ENCODE assay signal across 9 cellular contexts in genomic region chr1:154973344-154974085, GRCh38. TPM values are rescaled to one million over a fixed set of nuclear protein-coding genes. Genes with fewer than 3 reads are reported as not detected.
DNase-seq lines count a peak whose midpoint lies in the region; ATAC-seq and TF ChIP-seq lines count a peak whose summit lies in the region.
"Had no signal": no experiment of that assay in that cellular context is flagged by ENCODE, and none has a peak within 500 bp of the region (broad histone marks: within the 10 kb centered on the region; RNA-seq: fewer than 3 reads in every experiment).

No MANE protein-coding gene starts in this region.

- peaks cover 27% of the 10 kb centered on the region for H3K36me3 Mint-ChIP-seq in CD8-positive, alpha-beta T cell

- no peaks in the 10 kb centered on the region for H3K27me3 Mint-ChIP-seq in CD8-positive, alpha-beta T cell (ENCODE audit: low read depth)
- H3K27me3 Mint-ChIP-seq: activated naive CD4-positive, alpha-beta T cell treated with anti-CD3 and anti-CD28 coated beads, Interleukin-2, amount 50 U/mL, for 24 hours had no signal

- peak overlapping the region; percentile 90 for H3K27ac ChIP-seq in CD8-positive, alpha-beta T cell (ENCODE audit: low read depth, low read length)
- H3K27ac ChIP-seq in hepatocyte (peak overlapping the region; percentile 96), rectal smooth muscle tissue (ENCODE audit: low read depth, low read length) (peak overlapping the region; percentile 98), uterus (peak overlapping the region; percentile 99)

- H3K4me2 ChIP-seq in hepatocyte: peak overlapping the region; percentile 75

- 4% methylated on average over 32 of the region's 35 CpGs for WGBS in hepatocyte (ENCODE audit: low lambda C conversion rate, missing lambda C conversion rate)

- POLR2A ChIA-PET in CD8-positive, alpha-beta T cell (lab: Charles Lee): interaction anchor here (0.7 to 3.0 kb wide), 8 partner anchors 10 to 220 kb away, joined by 3 to 21 read pairs (median 6); partner anchors contain the start of genes FLAD1, PBXIP1 and PYGO2

- H3K27me3 ChIP-seq in CD8-positive, alpha-beta T cell (ENCODE audit: insufficient read depth, low read length): no peaks in the 10 kb centered on the region
- H3K27me3 ChIP-seq in hepatocyte: no peaks in the 10 kb centered on the region
- no peaks in the 10 kb centered on the region for H3K27me3 ChIP-seq in rectal smooth muscle tissue (ENCODE audit: control insufficient read depth, insufficient read depth, low read length)
- H3K27me3 ChIP-seq in uterus: no peaks in the 10 kb centered on the region

- CTCF ChIA-PET in CD8-positive, alpha-beta T cell (lab: Charles Lee): interaction anchor here (0.8 to 20.2 kb wide), 10 partner anchors 10 to 118 kb away, joined by 3 to 177 read pairs (median 6); partner anchors contain the start of genes FLAD1, PBXIP1, PMVK and PYGO2

- peaks cover 59% of the 10 kb centered on the region for H3K79me2 ChIP-seq in hepatocyte

- peaks cover 23% of the 10 kb centered on the region for H3K4me1 ChIP-seq in CD8-positive, alpha-beta T cell (ENCODE audit: insufficient read depth, low read length)
- H3K4me1 ChIP-seq in hepatocyte (ENCODE audit: insufficient read depth): peaks cover 29% of the 10 kb centered on the region
- peaks cover 28% of the 10 kb centered on the region for H3K4me1 ChIP-seq in rectal smooth muscle tissue (ENCODE audit: control insufficient read depth, insufficient read depth, low read length)
- peaks cover 3 to 8% of the 10 kb centered on the region in 2 donors for H3K4me1 ChIP-seq in uterus

- H3K9me3 Mint-ChIP-seq in CD8-positive, alpha-beta T cell: no peaks in the 10 kb centered on the region
- H3K9me3 Mint-ChIP-seq: activated naive CD4-positive, alpha-beta T cell treated with anti-CD3 and anti-CD28 coated beads, Interleukin-2, amount 50 U/mL, for 24 hours had no signal

- peaks cover 9% of the 10 kb centered on the region for H3K36me3 ChIP-seq in CD8-positive, alpha-beta T cell (ENCODE audit: insufficient read depth, low read length)
- H3K36me3 ChIP-seq in hepatocyte (replicated peaks; ENCODE audit: insufficient read depth, low read depth) (no peaks in the 10 kb centered on the region), rectal smooth muscle tissue (ENCODE audit: control insufficient read depth, insufficient read depth, low read length) (peaks cover 2% of the 10 kb centered on the region), uterus (no peaks in the 10 kb centered on the region)

- DNase-seq in CD8-positive, alpha-beta T cell: peak; percentile 76 to 91 (median 88)
- DNase-seq in HCEC 1CT (peak; percentile 96), NCI-H2029 treated with DMSO at 0.1 percent for 48 hours (lab: John Stamatoyannopoulos, UW) (peak; percentile 65), T-helper 9 cell (peak; percentile 90), astrocyte of the cerebellum (ENCODE audit: low read depth) (peak; percentile 92), hepatocyte (ENCODE audit: low spot score) (peak; percentile 99), uterus (peak; percentile 98 to 99)

- in situ Hi-C loops in astrocyte of the cerebellum (cut with HindIII; ENCODE audit: low sequenced_read_pairs): no loop called here

- H2AFZ ChIP-seq in hepatocyte: no peak overlapping the region

- H3K9ac ChIP-seq in rectal smooth muscle tissue (ENCODE audit: low read length): peak overlapping the region; percentile 92

- no peak overlapping the region for H3K4me3 Mint-ChIP-seq in CD8-positive, alpha-beta T cell
- H3K4me3 Mint-ChIP-seq: activated naive CD4-positive, alpha-beta T cell treated with anti-CD3 and anti-CD28 coated beads, Interleukin-2, amount 50 U/mL, for 24 hours had no signal

- TF ChIP-seq POLR2A in uterus (IDR thresholded peaks at IDR 0.05): peak; percentile 42 to 84

- H3K4me1 Mint-ChIP-seq in CD8-positive, alpha-beta T cell (ENCODE audit: low read depth): peaks cover 26% of the 10 kb centered on the region

- TF ChIP-seq CTCF in CD8-positive, alpha-beta T cell (IDR thresholded peaks at IDR 0.05): no peak
- TF ChIP-seq CTCF in astrocyte of the cerebellum (IDR thresholded peaks at IDR 0.05; ENCODE audit: low read depth, low read length, missing control alignments) (peak; percentile 19), hepatocyte (IDR thresholded peaks at IDR 0.05; ENCODE audit: poor library complexity) (peak; percentile 38), uterus (IDR thresholded peaks at IDR 0.05) (peak in 2 of 4 experiments; percentile 16 to 26)

- H3K9me3 ChIP-seq in CD8-positive, alpha-beta T cell (ENCODE audit: low read length): no peaks in the 10 kb centered on the region
- H3K9me3 ChIP-seq in hepatocyte (ENCODE audit: low read depth) (no peaks in the 10 kb centered on the region), uterus (no peaks in the 10 kb centered on the region)

- peak; percentile 10 for ATAC-seq in CD8-positive, alpha-beta T cell

- no peaks in the 10 kb centered on the region for H4K20me1 ChIP-seq in hepatocyte (ENCODE audit: insufficient read depth, poor library complexity, severe bottlenecking)

- peak overlapping the region; percentile 67 for H3K4me3 ChIP-seq in CD8-positive, alpha-beta T cell (ENCODE audit: low read depth, low read length)
- H3K4me3 ChIP-seq in astrocyte of the cerebellum (ENCODE audit: low read depth, low read length): peak overlapping the region; percentile 55
- peak overlapping the region; percentile 8 for H3K4me3 ChIP-seq in hepatocyte
- peak overlapping the region; percentile 88 for H3K4me3 ChIP-seq in rectal smooth muscle tissue (ENCODE audit: low read length)
- peak overlapping the region; percentile 54 to 73 for H3K4me3 ChIP-seq in uterus

- peak overlapping the region; percentile 74 for H3K27ac Mint-ChIP-seq in CD8-positive, alpha-beta T cell

- intact Hi-C loops in CD8-positive, alpha-beta T cell (cut with DNase I, micrococcal nuclease): loop anchor here (1.0 to 2.0 kb wide), 9 partner anchors 10 to 415 kb away; partner anchors contain the start of genes FLAD1 (in 2 of the 2), PYGO2 (in 2 of the 2), ZBTB7B (in 2 of the 2) and ADAM15 (in 1 of the 2)
- intact Hi-C loops in uterus (cut with DNase I; ENCODE audit: low total_unique reads): no loop called here

- H3K9me2 ChIP-seq in hepatocyte (replicated peaks; ENCODE audit: insufficient read depth): no peaks in the 10 kb centered on the region

RNA-seq across cellular contexts. Expression of gene CKS1B, which starts 1.0 kb away (rescaled TPM):
- 1 to 10 TPM; 2.3 to 2.9 TPM for total RNA-seq in CD8-positive, alpha-beta T cell
- total RNA-seq in hepatocyte (40.4 and 41.5 TPM in 2 replicates), uterus (10 to 100 TPM; 14.1 to 52.7 (median 22.8) TPM)
- 91.3 and 102 TPM in 2 replicates for polyA plus RNA-seq in hepatocyte

RNA-seq across cellular contexts. Expression of gene SHC1, which starts 3.0 kb away (rescaled TPM):
- 10 to 100 TPM; 54.5 to 58.3 TPM for total RNA-seq in CD8-positive, alpha-beta T cell
- total RNA-seq in hepatocyte (81.8 and 95.6 TPM in 2 replicates), uterus (100 to 1,000 TPM in 2 of 4 donors, 10 to 100 TPM in 2; 93.5 to 149 (median 101) TPM)
- 107 and 120 TPM in 2 replicates for polyA plus RNA-seq in hepatocyte

RNA-seq across cellular contexts. Expression of gene FLAD1, which starts 9.6 kb away (rescaled TPM):
- total RNA-seq in CD8-positive, alpha-beta T cell: 10 to 100 TPM; 17.4 to 19.0 TPM
- total RNA-seq in hepatocyte (25.6 and 27.7 TPM in 2 replicates), uterus (10 to 100 TPM; 12.6 to 33.8 (median 20.7) TPM)
- 42.8 and 45.1 TPM in 2 replicates for polyA plus RNA-seq in hepatocyte

RNA-seq across cellular contexts. Expression of gene PYGO2, which starts 11.9 kb away (rescaled TPM):
- 10 to 100 TPM; 25.1 to 26.7 TPM for total RNA-seq in CD8-positive, alpha-beta T cell
- total RNA-seq in hepatocyte (20.2 and 21.8 TPM in 2 replicates), uterus (10 to 100 TPM in 3 of 4 donors, 1 to 10 TPM in 1; 10.0 to 36.4 (median 15.9) TPM)
- polyA plus RNA-seq in hepatocyte: 22.3 and 28.3 TPM in 2 replicates

RNA-seq across cellular contexts. Expression of gene PBXIP1, which starts 17.6 kb away (rescaled TPM):
- total RNA-seq in CD8-positive, alpha-beta T cell: 100 to 1,000 TPM; 315 to 319 TPM
- total RNA-seq in hepatocyte (52.4 and 53.0 TPM in 2 replicates), uterus (100 to 1,000 TPM in 1 of 4 donors, 10 to 100 TPM in 3; 34.4 to 151 (median 88.6) TPM)
- polyA plus RNA-seq in hepatocyte: 61.0 and 65.5 TPM in 2 replicates

Comparison
In these comparisons a context has a peak if more than half of its experiments do, and no peak if none do; other contexts are left out.
1. Peak in every context shown above with its lines: DNase-seq, ATAC-seq, H3K4me3 ChIP-seq and H3K27ac ChIP-seq.
2. H3K4me3 ChIP-seq: peak in every context shown above with its lines; median percentile 88 in rectal smooth muscle tissue; 67 in CD8-positive, alpha-beta T cell; 64 in uterus; 55 in astrocyte of the cerebellum; 8 in hepatocyte.